ENCODE assay signal across 1 cellular context in the genomic region with DNA sequence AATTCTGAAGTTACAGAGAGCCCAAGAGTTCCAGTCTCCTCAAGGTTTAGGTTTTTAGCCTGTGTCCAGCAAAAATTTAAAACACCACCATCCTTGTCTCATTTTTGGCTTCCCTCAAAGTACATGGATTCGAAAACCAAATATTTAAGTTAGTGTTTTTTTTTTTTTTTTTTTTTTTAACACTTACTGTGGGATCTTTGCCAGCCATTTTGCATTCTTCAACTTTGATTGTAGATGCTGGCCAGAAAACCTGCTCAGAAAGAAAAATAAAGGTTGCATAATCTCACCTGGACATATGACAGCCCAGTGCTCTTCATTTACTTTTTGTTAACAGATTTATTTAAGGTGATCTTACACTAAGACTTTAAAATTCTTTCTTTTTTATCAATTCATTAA.
TF ChIP-seq lines count a peak whose summit lies in the region.

No MANE protein-coding gene starts in this region.

TF ChIP-seq in IMR-90, 13 proteins besides CTCF, POLR2A, EP300 and RAD21:
- TF ChIP-seq MAFK (IDR thresholded peaks at IDR 0.05; ENCODE audit: low read depth, low read length): no peak
- TF ChIP-seq CEBPB (IDR thresholded peaks at IDR 0.05; ENCODE audit: low read depth, low read length): peak; percentile 63
